ENCODE assay signal across 21 cellular contexts in the genomic region with DNA sequence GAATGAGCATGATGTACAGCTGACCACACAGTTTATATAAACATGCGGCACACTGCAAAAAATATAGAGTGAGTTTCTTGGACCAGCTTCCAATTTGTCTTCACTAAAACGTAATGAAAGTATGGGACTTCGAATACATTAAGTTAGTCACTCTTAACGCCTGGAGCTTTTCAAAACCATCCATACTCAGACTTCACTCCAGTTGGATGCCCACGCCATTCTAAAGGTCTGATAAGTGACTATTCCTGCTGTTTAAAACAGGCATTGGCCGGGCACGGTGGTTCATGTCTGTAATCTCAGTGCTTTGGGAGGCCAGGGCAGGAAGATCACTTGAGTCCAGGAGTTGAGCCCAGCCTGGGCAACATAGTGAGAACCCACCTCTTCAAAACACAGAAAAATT.
DNase-seq lines count a peak whose midpoint lies in the region; ATAC-seq and TF ChIP-seq lines count a peak whose summit lies in the region.
"Had no signal": no experiment of that assay in that cellular context is flagged by ENCODE, and none has a peak within 500 bp of the region (broad histone marks: within the 10 kb centered on the region; RNA-seq: fewer than 3 reads in every experiment).

No MANE protein-coding gene starts in this region.

- H3K9me3 Mint-ChIP-seq in MCF 10A (ENCODE audit: unreplicated experiment), result no peaks in the 10 kb centered on the region
- H3K9me3 Mint-ChIP-seq in activated T-cell treated with anti-CD3 and anti-CD28 coated beads, Interleukin-2, amount 50 U/mL, for 72 hours, result peaks cover 1 to 3% of the 10 kb centered on the region in 2 donors

- no peaks in the 10 kb centered on the region for H3K36me3 ChIP-seq in IMR-90 (ENCODE audit: control insufficient read depth, insufficient read depth, low read length)
- no peaks in the 10 kb centered on the region for H3K36me3 ChIP-seq in fibroblast of lung (ENCODE audit: control insufficient read depth, insufficient read depth, low read length)
- no peaks in the 10 kb centered on the region for H3K36me3 ChIP-seq in vagina

- H2BK5ac ChIP-seq in IMR-90 (ENCODE audit: low read depth, low read length, poor library complexity, severe bottlenecking), result no peak overlapping the region

- TF ChIP-seq CTCF in IMR-90 (conservative IDR thresholded peaks at IDR 0.05; ENCODE audit: low read depth, low read length), result no peak
- TF ChIP-seq CTCF in MCF 10A (IDR thresholded peaks at IDR 0.05; ENCODE audit: unreplicated experiment), result no peak
- TF ChIP-seq CTCF in fibroblast of lung (conservative IDR thresholded peaks at IDR 0.05 in 1 of 2, IDR thresholded peaks at IDR 0.05 in 1 of 2; ENCODE audit: low read depth in 1 of 2, low read length in 2 of 2), result no peak
- TF ChIP-seq CTCF in vagina (IDR thresholded peaks at IDR 0.05), result no peak

- H3K79me2 ChIP-seq in fibroblast of lung (ENCODE audit: control insufficient read depth, insufficient read depth, low read length), result no peaks in the 10 kb centered on the region

- 50% methylated on average over 3 of the region's 7 CpGs; no CpG with 5 or more reads in 1 of the 2 experiments for whole genome bisulfite sequencing in IMR-90 (ENCODE audit: extremely low coverage in 2 of 2, insufficient read length in 1 of 2), 2 experiments

- BruUV-seq in IMR-90 (replicated peaks; lab: Mats Ljungman, UMichigan) (no TSS peak), MCF 10A (replicated peaks; lab: Mats Ljungman, UMichigan) (no TSS peak)

- no peak overlapping the region for H4K5ac ChIP-seq in IMR-90 (ENCODE audit: low read depth, low read length)

- H3K27me3 Mint-ChIP-seq in MCF 10A (ENCODE audit: insufficient read depth, unreplicated experiment), result no peaks in the 10 kb centered on the region
- H3K27me3 Mint-ChIP-seq in activated T-cell treated with anti-CD3 and anti-CD28 coated beads, Interleukin-2, amount 50 U/mL, for 72 hours (ENCODE audit: low read depth), result peaks cover 4% of the 10 kb centered on the region

- no peak overlapping the region for H2AFZ ChIP-seq in IMR-90 (replicated peaks; ENCODE audit: low read length, poor library complexity)
- no peak overlapping the region for H2AFZ ChIP-seq in fibroblast of lung (ENCODE audit: low read length)

- H3K4me2 ChIP-seq in IMR-90 (ENCODE audit: low read depth, low read length) (no peak overlapping the region; the same call in 1 of the 2 replicates), fibroblast of lung (ENCODE audit: extremely low read depth, insufficient read depth, low read length) (peak overlapping the region; percentile 51)
- H3K4me2 ChIP-seq: SK-N-SH had no signal

- H3K9ac ChIP-seq in IMR-90 (ENCODE audit: low read depth, low read length) (no peak overlapping the region), fibroblast of lung (ENCODE audit: insufficient read depth, low read length) (no peak overlapping the region)
- H3K9ac ChIP-seq: SK-N-SH had no signal

- peak; percentile 71 for ATAC-seq in IMR-90 (ENCODE audit: low read depth)
- no peak for ATAC-seq in HG02840 (IDR thresholded peaks at IDR 0.05; ENCODE audit: low FRiP score, unreplicated experiment)
- ATAC-seq in HG03097 (IDR thresholded peaks at IDR 0.05; ENCODE audit: low FRiP score, unreplicated experiment), result no peak
- no peak for ATAC-seq in activated T-cell treated with anti-CD3 and anti-CD28 coated beads, Interleukin-2, amount 50 U/mL, for 72 hours (replicated peaks in 1 of 2)
- ATAC-seq: Panc1 had no signal

- no peak overlapping the region for H3K4me3 Mint-ChIP-seq in MCF 10A (ENCODE audit: unreplicated experiment)
- H3K4me3 Mint-ChIP-seq in activated T-cell treated with anti-CD3 and anti-CD28 coated beads, Interleukin-2, amount 50 U/mL, for 72 hours, result no peak overlapping the region
- H3K4me3 Mint-ChIP-seq: B cell; CD14-positive monocyte; CD8-positive, alpha-beta memory T cell had no signal

- H2BK120ac ChIP-seq in IMR-90 (ENCODE audit: low read depth, low read length), result no peak overlapping the region

- H3K9me1 ChIP-seq in IMR-90 (ENCODE audit: insufficient read depth, low read length), result no peaks in the 10 kb centered on the region; the same call in 1 of the 2 replicates

- no peaks in the 10 kb centered on the region for H3K79me1 ChIP-seq in IMR-90 (ENCODE audit: low read depth in 1 of 2, low read length in 2 of 2)

- TF ChIP-seq POLR2A in IMR-90 (IDR thresholded peaks at IDR 0.05; ENCODE audit: low read depth, low read length), result no peak
- TF ChIP-seq POLR2A in vagina (IDR thresholded peaks at IDR 0.05), result no peak

- peak overlapping the region; percentile 93 for H3K27ac Mint-ChIP-seq in MCF 10A (ENCODE audit: low read depth, unreplicated experiment)
- no peak overlapping the region for H3K27ac Mint-ChIP-seq in activated T-cell treated with anti-CD3 and anti-CD28 coated beads, Interleukin-2, amount 50 U/mL, for 72 hours
- H3K27ac Mint-ChIP-seq: B cell; CD14-positive monocyte; CD8-positive, alpha-beta memory T cell had no signal

- no peak overlapping the region for H2BK15ac ChIP-seq in IMR-90 (ENCODE audit: low read depth, low read length)

- no peak overlapping the region for H2BK20ac ChIP-seq in IMR-90 (ENCODE audit: low read depth, low read length)

- TF ChIP-seq RAD21 in IMR-90 (IDR thresholded peaks at IDR 0.05; ENCODE audit: low read length), result no peak

- no peak overlapping the region for H2AK5ac ChIP-seq in IMR-90 (ENCODE audit: low read depth, low read length)

- no peak overlapping the region for H3K4ac ChIP-seq in IMR-90 (ENCODE audit: low read depth, low read length)

- no peak overlapping the region for H2AK9ac ChIP-seq in IMR-90 (replicated peaks; ENCODE audit: low read depth, low read length, poor library complexity)

- H3K27ac ChIP-seq in IMR-90 (ENCODE audit: insufficient read depth, low read length) (no peak overlapping the region), fibroblast of lung (ENCODE audit: insufficient read depth, low read length) (no peak overlapping the region), vagina (peak overlapping the region; percentile 55)

- H3K9me3 ChIP-seq in IMR-90 (ENCODE audit: control insufficient read depth, insufficient read depth, low read length), result no peaks in the 10 kb centered on the region
- H3K9me3 ChIP-seq in fibroblast of lung (ENCODE audit: control insufficient read depth, insufficient read depth, low read depth, low read length), result no peaks in the 10 kb centered on the region
- H3K9me3 ChIP-seq in vagina, result no peaks in the 10 kb centered on the region
- H3K9me3 ChIP-seq: SK-N-SH had no signal

- H4K20me1 ChIP-seq in IMR-90 (ENCODE audit: insufficient read depth, low read length), result no peaks in the 10 kb centered on the region
- no peaks in the 10 kb centered on the region for H4K20me1 ChIP-seq in fibroblast of lung (ENCODE audit: control insufficient read depth, extremely low read depth, insufficient read depth, low read length)

- H3K27me3 ChIP-seq in IMR-90 (ENCODE audit: control insufficient read depth, insufficient read depth, low read length), result no peaks in the 10 kb centered on the region
- H3K27me3 ChIP-seq in fibroblast of lung (ENCODE audit: control insufficient read depth, insufficient read depth, low read length), result no peaks in the 10 kb centered on the region
- H3K27me3 ChIP-seq in vagina, result no peaks in the 10 kb centered on the region

- in situ Hi-C loops in IMR-90 (cut with MboI; ENCODE audit: low sequenced_read_pairs), result no loop called here

- CTCF ChIA-PET in IMR-90 (lab: Yijun Ruan, JAX) (no interaction called here), MCF 10A (lab: Yijun Ruan, JAX) (interaction anchor here (0.6 to 2.5 kb wide), 7 partner anchors 9 to 108 kb away, joined by 3 to 14 read pairs (median 3); no protein-coding TSS in a partner anchor)

- H3K4me1 ChIP-seq in IMR-90 (ENCODE audit: control insufficient read depth, insufficient read depth, low read length), result peaks cover 6% of the 10 kb centered on the region
- no peaks in the 10 kb centered on the region for H3K4me1 ChIP-seq in fibroblast of lung (ENCODE audit: control insufficient read depth, extremely low read depth, insufficient read depth, low read length)
- peaks cover 21% of the 10 kb centered on the region for H3K4me1 ChIP-seq in vagina

- POLR2A ChIA-PET in IMR-90 (lab: Charles Lee; ENCODE audit: unreplicated experiment) (no interaction called here), MCF 10A (lab: Yijun Ruan, JAX) (interaction anchor here (0.7 to 3.5 kb wide), 20 partner anchors 22 to 319 kb away, joined by 3 to 40 read pairs (median 6); no protein-coding TSS in a partner anchor)

- H3K56ac ChIP-seq in IMR-90 (ENCODE audit: extremely low read depth, insufficient read depth, low read length), result no peak overlapping the region

- no peak overlapping the region for H4K8ac ChIP-seq in IMR-90 (ENCODE audit: low read depth in 2 of 2, low read length in 2 of 2)

- intact Hi-C loops in IMR-90 (cut with micrococcal nuclease) (no loop called here), MCF 10A (cut with micrococcal nuclease) (loop anchor here (5.0 kb wide), 1 partner anchor 49 kb away; no protein-coding TSS in a partner anchor), vagina (cut with DNase I) (no loop called here)

- DNase-seq in IMR-90, result peak; percentile 47
- peak; percentile 59 for DNase-seq in MCF 10A (ENCODE audit: unreplicated experiment)
- peak in 1 of 2 donors; percentile 33 for DNase-seq in fibroblast of lung (ENCODE audit: low read depth in 2 of 2)
- DNase-seq in vagina (ENCODE audit: extremely low spot score in 2 of 2), result peak in 1 of 2 donors; percentile 78
- no peak for DNase-seq in NCI-H2029 treated with DMSO at 0.1 percent for 48 hours (lab: John Stamatoyannopoulos, UW)
- DNase-seq in activated T-cell treated with anti-CD3 and anti-CD28 coated beads, Interleukin-2, amount 50 U/mL, for 72 hours, result no peak
- DNase-seq: CD8-positive, alpha-beta memory T cell; DMS 273 treated with DMSO at 0.1 percent for 48 hours; DMS79; Kasumi-1; NCI-H1105; NCI-H1436 treated with DMSO at 0.1 percent for 48 hours; NCI-H187 treated with DMSO at 0.1 percent for 48 hours; NCI-H2107; NCI-H69; SK-N-SH had no signal

- H3K36me3 Mint-ChIP-seq in MCF 10A (ENCODE audit: insufficient read depth, unreplicated experiment), result no peaks in the 10 kb centered on the region
- H3K36me3 Mint-ChIP-seq in activated T-cell treated with anti-CD3 and anti-CD28 coated beads, Interleukin-2, amount 50 U/mL, for 72 hours (ENCODE audit: insufficient read depth in 2 of 2), result peaks cover 2 to 3% of the 10 kb centered on the region in 2 donors
- H3K36me3 Mint-ChIP-seq: CD14-positive monocyte had no signal

- H3K14ac ChIP-seq in IMR-90 (replicated peaks; ENCODE audit: low read depth, low read length), result no peak overlapping the region

- dilution Hi-C loops in IMR-90 (cut with HindIII; ENCODE audit: low sequenced_read_pairs, unreplicated experiment), result no loop called here

- peaks cover 30% of the 10 kb centered on the region for H3K4me1 Mint-ChIP-seq in MCF 10A (ENCODE audit: insufficient read depth, unreplicated experiment)
- H3K4me1 Mint-ChIP-seq in activated T-cell treated with anti-CD3 and anti-CD28 coated beads, Interleukin-2, amount 50 U/mL, for 72 hours (ENCODE audit: low read depth), result no peaks in the 10 kb centered on the region
- H3K4me1 Mint-ChIP-seq: B cell; CD8-positive, alpha-beta memory T cell had no signal

- H3K4me3 ChIP-seq in IMR-90 (ENCODE audit: insufficient read depth, low read depth, low read length) (no peak overlapping the region), fibroblast of lung (replicated peaks in 1 of 4; ENCODE audit: control extremely low read depth in 1 of 4, insufficient read depth in 1 of 4, low read depth in 3 of 4, low read length in 4 of 4) (no peak overlapping the region), vagina (no peak overlapping the region)

- no peak overlapping the region for H4K91ac ChIP-seq in IMR-90 (ENCODE audit: insufficient read depth, low read depth, low read length)

- no peak overlapping the region for H3K18ac ChIP-seq in IMR-90 (ENCODE audit: low read depth, low read length)

- H3K23ac ChIP-seq in IMR-90 (ENCODE audit: low read depth, low read length), result no peak overlapping the region

Comparison
In these comparisons a context has a peak if more than half of its experiments do, and no peak if none do; other contexts are left out.
1. DNase-seq: peak in IMR-90 (single experiment) and MCF 10A (single experiment); none in NCI-H2029 treated with DMSO at 0.1 percent for 48 hours (single experiment) and activated T-cell treated with anti-CD3 and anti-CD28 coated beads, Interleukin-2, amount 50 U/mL, for 72 hours (0 of 2).